Comparison of ENCODE assay signal across 31 cellular contexts in the genomic region with DNA sequence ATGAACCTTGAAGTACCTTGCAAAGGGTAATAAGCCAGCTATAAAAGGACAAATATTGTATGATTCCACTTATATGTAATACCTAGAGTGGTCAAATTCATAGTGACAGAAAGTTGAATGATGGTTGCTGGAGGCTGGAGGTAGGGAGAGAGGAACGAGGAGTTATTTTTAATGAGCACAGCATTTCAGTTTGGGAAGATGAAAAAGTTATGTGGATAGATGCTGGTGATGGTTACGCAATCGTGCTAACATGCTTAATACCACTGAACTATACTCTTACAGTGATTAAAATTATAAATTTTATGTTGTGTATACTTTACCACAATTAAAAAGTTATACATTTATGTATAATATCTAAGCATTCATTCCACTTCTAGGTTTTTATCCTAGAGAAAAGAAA.
"Had no signal": no experiment of that assay in that cellular context is flagged by ENCODE, and none has a peak within 500 bp of the region (broad histone marks: within the 10 kb centered on the region; RNA-seq: fewer than 3 reads in every experiment).

No MANE protein-coding gene starts in this region.

- H3K36me3 ChIP-seq: ascending aorta, cardiac muscle cell, WERI-Rb-1 had no signal

- H3K27me3 ChIP-seq: ascending aorta, cardiac muscle cell had no signal

- ATAC-seq: activated CD4-positive, alpha-beta T cell treated with anti-CD3 and anti-CD28 coated beads for 36 hours; activated CD4-positive, CD25-positive, alpha-beta regulatory T cell treated with anti-CD3 and anti-CD28 coated beads, Interleukin-2, amount 50 U/mL, for 24 hours; activated CD8-positive, alpha-beta memory T cell treated with anti-CD3 and anti-CD28 coated beads, Interleukin-2, amount 10 ng/mL, durations not matched to agents 7 days and 5 days; activated CD8-positive, alpha-beta T cell treated with anti-CD3 and anti-CD28 coated beads, Interleukin-2, amount 10 ng/mL, durations not matched to agents 7 days and 5 days; activated naive CD8-positive, alpha-beta T cell treated with anti-CD3 and anti-CD28 coated beads, Interleukin-2, amount 50 U/mL, for 24 hours; WTC11 had no signal

- H3K9me3 ChIP-seq: ascending aorta had no signal

- FAIRE-seq: bronchial epithelial cell had no signal

- DNase-seq: activated CD4-positive, alpha-beta memory T cell treated with anti-CD3 and anti-CD28 coated beads, Interleukin-2, amount 10 ng/mL, durations not matched to agents 7 days and 5 days; activated CD4-positive, alpha-beta T cell treated with anti-CD3 and anti-CD28 coated beads for 1 hour; activated CD4-positive, alpha-beta T cell treated with anti-CD3 and anti-CD28 coated beads for 36 hours; activated CD4-positive, alpha-beta T cell treated with anti-CD3 and anti-CD28 coated beads for 48 hours; activated CD4-positive, alpha-beta T cell treated with anti-CD3 and anti-CD28 coated beads, Interleukin-2, amount 10 ng/mL, durations not matched to agents 7 days and 5 days; activated CD4-positive, alpha-beta T cell treated with anti-CD3 and anti-CD28 coated beads, Interleukin-2, amount 50 U/mL, for 48 hours; activated CD4-positive, CD25-positive, alpha-beta regulatory T cell; activated CD8-positive, alpha-beta memory T cell treated with anti-CD3 and anti-CD28 coated beads for 24 hours; activated CD8-positive, alpha-beta memory T cell treated with anti-CD3 and anti-CD28 coated beads, Interleukin-2, amount 10 ng/mL, durations not matched to agents 7 days and 5 days; activated CD8-positive, alpha-beta memory T cell treated with anti-CD3 and anti-CD28 coated beads, Interleukin-2, amount 50 U/mL, for 48 hours; activated CD8-positive, alpha-beta T cell treated with anti-CD3 and anti-CD28 coated beads, Interleukin-2, amount 10 ng/mL, durations not matched to agents 7 days and 5 days; activated effector memory CD4-positive, alpha-beta T cell treated with Interleukin-2 at 50 U/mL for 16 hours; activated gamma-delta T cell; activated naive CD4-positive, alpha-beta T cell treated with anti-CD3 and anti-CD28 coated beads, Interleukin-2, amount 10 ng/mL, durations not matched to agents 7 days and 5 days; activated naive CD4-positive, alpha-beta T cell treated with Interleukin-2 at 50 U/mL for 16 hours; activated naive CD8-positive, alpha-beta T cell treated with anti-CD3 and anti-CD28 coated beads, Interleukin-2, amount 10 ng/mL, durations not matched to agents 7 days and 5 days; activated naive CD8-positive, alpha-beta T cell treated with anti-CD3 and anti-CD28 coated beads, Interleukin-2, amount 50 U/mL, for 24 hours; activated T-cell treated with anti-CD3 and anti-CD28 coated beads, Interleukin-2, amount 50 U/mL, for 24 hours; activated T-cell treated with anti-CD3 and anti-CD28 coated beads, Interleukin-2, amount 50 U/mL, for 48 hours; amygdala; anterior cingulate cortex; caudate nucleus; cerebellar nuclear complex; T-helper 2 cell; T-helper 9 cell; WERI-Rb-1 had no signal

- H3K4me3 ChIP-seq: ascending aorta, cardiac muscle cell had no signal

- H3K4me1 ChIP-seq: ascending aorta had no signal

- H3K27ac ChIP-seq: ascending aorta, cardiac muscle cell, WERI-Rb-1 had no signal
